In genomic region chr1:55645286-55645685, GRCh38 we compare ENCODE assay signal across 25 cellular contexts.
DNase-seq lines count a peak whose midpoint lies in the region; ATAC-seq and TF ChIP-seq lines count a peak whose summit lies in the region.
"Had no signal": no experiment of that assay in that cellular context is flagged by ENCODE, and none has a peak within 500 bp of the region (broad histone marks: within the 10 kb centered on the region; RNA-seq: fewer than 3 reads in every experiment).

No MANE protein-coding gene starts in this region.

- TF ChIP-seq POLR2A in breast epithelium (IDR thresholded peaks at IDR 0.05): no peak

- H3K36me3 Mint-ChIP-seq in MCF 10A (ENCODE audit: insufficient read depth, unreplicated experiment) (no peaks in the 10 kb centered on the region), mesothelial cell of epicardium (no peaks in the 10 kb centered on the region)
- H3K36me3 Mint-ChIP-seq: CD14-positive monocyte; CD8-positive, alpha-beta memory T cell had no signal

- BruUV-seq in MCF 10A (replicated peaks; lab: Mats Ljungman, UMichigan): no TSS peak

- H3K9me3 Mint-ChIP-seq in MCF 10A (ENCODE audit: unreplicated experiment) (no peaks in the 10 kb centered on the region), mesothelial cell of epicardium (no peaks in the 10 kb centered on the region)
- H3K9me3 Mint-ChIP-seq: CD4-positive, alpha-beta T cell; CD8-positive, alpha-beta memory T cell; HFFc6 had no signal

- H3K27ac Mint-ChIP-seq in MCF 10A (ENCODE audit: low read depth, unreplicated experiment) (no peak overlapping the region), mesothelial cell of epicardium (peak overlapping the region; percentile 71)
- H3K27ac Mint-ChIP-seq: CD14-positive monocyte; CD4-positive, alpha-beta T cell; CD8-positive, alpha-beta memory T cell; HFFc6 had no signal

- H3K27me3 Mint-ChIP-seq in MCF 10A (ENCODE audit: insufficient read depth, unreplicated experiment): no peaks in the 10 kb centered on the region
- no peaks in the 10 kb centered on the region for H3K27me3 Mint-ChIP-seq in mesothelial cell of epicardium (ENCODE audit: low read depth)
- H3K27me3 Mint-ChIP-seq: CD4-positive, alpha-beta T cell had no signal

- H3K36me3 ChIP-seq in breast epithelium (no peaks in the 10 kb centered on the region), ascending aorta (no peaks in the 10 kb centered on the region)
- H3K36me3 ChIP-seq: BE2C; BLaER1 treated with 17β-estradiol and CSF1 and Interleukin-3, amounts not matched to agents 10 nM and 100 nM; HAP-1 had no signal

- H3K4me1 ChIP-seq in breast epithelium (no peaks in the 10 kb centered on the region), foreskin keratinocyte (peaks cover 23% of the 10 kb centered on the region), ascending aorta (peaks cover 0 to 3% of the 10 kb centered on the region in 2 donors)
- H3K4me1 ChIP-seq: A549, BE2C, HAP-1 had no signal

- H3K4me3 ChIP-seq in breast epithelium (no peak overlapping the region), ascending aorta (no peak overlapping the region)
- H3K4me3 ChIP-seq: A549; BLaER1 treated with 17β-estradiol and CSF1 and Interleukin-3, amounts not matched to agents 10 nM and 100 nM; GM12878; HAP-1 had no signal

- POLR2A ChIA-PET in MCF 10A (lab: Yijun Ruan, JAX): no interaction called here

- H3K9me3 ChIP-seq in breast epithelium (no peaks in the 10 kb centered on the region), ascending aorta (no peaks in the 10 kb centered on the region)
- H3K9me3 ChIP-seq: A549; BE2C; BLaER1 treated with 17β-estradiol and CSF1 and Interleukin-3, amounts not matched to agents 10 nM and 100 nM; HAP-1 had no signal

- H3K4me3 Mint-ChIP-seq in MCF 10A (ENCODE audit: unreplicated experiment) (no peak overlapping the region), mesothelial cell of epicardium (no peak overlapping the region)
- H3K4me3 Mint-ChIP-seq: CD14-positive monocyte; CD4-positive, alpha-beta T cell; CD8-positive, alpha-beta memory T cell; HFFc6 had no signal

- H3K27me3 ChIP-seq in breast epithelium (no peaks in the 10 kb centered on the region), foreskin keratinocyte (no peaks in the 10 kb centered on the region), ascending aorta (no peaks in the 10 kb centered on the region)
- H3K27me3 ChIP-seq: BE2C; BLaER1 treated with 17β-estradiol and CSF1 and Interleukin-3, amounts not matched to agents 10 nM and 100 nM had no signal

- peak; percentile 20 for ATAC-seq in foreskin keratinocyte
- ATAC-seq: A549, GM12878 had no signal

- intact Hi-C loops in breast epithelium (cut with DNase I; ENCODE audit: low total_unique reads) (no loop called here), MCF 10A (cut with micrococcal nuclease) (no loop called here), ascending aorta (cut with DNase I) (no loop called here)

- H3K4me1 Mint-ChIP-seq in MCF 10A (ENCODE audit: insufficient read depth, unreplicated experiment) (peaks cover 4% of the 10 kb centered on the region), mesothelial cell of epicardium (peaks cover 50% of the 10 kb centered on the region)

- no peak for DNase-seq in breast epithelium (ENCODE audit: low spot score in 2 of 2)
- no peak for DNase-seq in MCF 10A (ENCODE audit: unreplicated experiment)
- DNase-seq in foreskin keratinocyte: peak in 1 of 2 donors; percentile 16
- DNase-seq in mesothelial cell of epicardium (ENCODE audit: low spot score in 2 of 2, unreplicated experiment in 2 of 2): no peak
- DNase-seq in renal cortical epithelial cell (ENCODE audit: low read depth): peak; percentile 57
- DNase-seq in NCI-H187 treated with DMSO at 0.1 percent for 48 hours (lab: John Stamatoyannopoulos, UW): no peak
- DNase-seq in medulla oblongata (ENCODE audit: extremely low spot score): no peak
- DNase-seq in ascending aorta (ENCODE audit: low spot score in 2 of 2): no peak
- DNase-seq: 8988T; ACHN; AML-193; BE2C; CD4-positive, alpha-beta T cell; CD8-positive, alpha-beta memory T cell; DMS 273 treated with DMSO at 0.1 percent for 48 hours; DMS79; EL; GDM1; GOT3; HFFc6 had no signal

- CTCF ChIA-PET in MCF 10A (lab: Yijun Ruan, JAX): no interaction called here

- TF ChIP-seq CTCF in breast epithelium (IDR thresholded peaks at IDR 0.05) (no peak), MCF 10A (IDR thresholded peaks at IDR 0.05; ENCODE audit: unreplicated experiment) (no peak), foreskin keratinocyte (conservative IDR thresholded peaks at IDR 0.05) (no peak), mesothelial cell of epicardium (IDR thresholded peaks at IDR 0.05; ENCODE audit: unreplicated experiment) (no peak), ascending aorta (IDR thresholded peaks at IDR 0.05) (no peak)

- peak overlapping the region; percentile 25 to 31 for H3K27ac ChIP-seq in breast epithelium
- H3K27ac ChIP-seq in foreskin keratinocyte: no peak overlapping the region
- no peak overlapping the region for H3K27ac ChIP-seq in ascending aorta
- H3K27ac ChIP-seq: A549; BLaER1 treated with 17β-estradiol and CSF1 and Interleukin-3, amounts not matched to agents 10 nM and 100 nM had no signal

Comparison
In these comparisons a context has a peak if more than half of its experiments do, and no peak if none do; other contexts are left out.
1. H3K27ac ChIP-seq: peak in breast epithelium (2 of 2); none in foreskin keratinocyte (single experiment) and ascending aorta (0 of 2).